ENCODE assay signal across 8 cellular contexts in genomic region chr7:107180378-107180777, GRCh38. TPM values are rescaled to one million over a fixed set of nuclear protein-coding genes. Genes with fewer than 3 reads are reported as not detected.
DNase-seq lines count a peak whose midpoint lies in the region; ATAC-seq and FAIRE-seq lines count a peak whose summit lies in the region.

No MANE protein-coding gene starts in this region.

- DNase-seq in COLO668 (lab: John Stamatoyannopoulos, UW; ENCODE audit: unreplicated experiment): peak; percentile 27
- DNase-seq in NCI-H69 (lab: John Stamatoyannopoulos, UW): peak; percentile 71
- no peak for DNase-seq in activated naive CD8-positive, alpha-beta T cell treated with anti-CD3 and anti-CD28 coated beads, Interleukin-2, amount 10 ng/mL, durations not matched to agents 7 days and 5 days
- DNase-seq in memory B cell (ENCODE audit: low spot score in 2 of 2): no peak
- peak; percentile 84 for DNase-seq in stimulated activated naive CD8-positive, alpha-beta T cell treated with anti-CD3 and anti-CD28 coated beads, Interleukin-15, Interleukin-2, amounts not matched to agents 100 U/mL and 50 U/mL, for 24 hours
- DNase-seq in foreskin melanocyte: no peak
- no peak for DNase-seq in GM19239 (ENCODE audit: insufficient read length, low spot score)

- peaks cover 16% of the 10 kb centered on the region for H3K36me3 Mint-ChIP-seq in activated naive CD8-positive, alpha-beta T cell treated with anti-CD3 and anti-CD28 coated beads, Interleukin-2, amount 10 ng/mL, durations not matched to agents 7 days and 5 days
- peaks cover 22% of the 10 kb centered on the region for H3K36me3 Mint-ChIP-seq in memory B cell

- ATAC-seq in activated naive CD8-positive, alpha-beta T cell treated with anti-CD3 and anti-CD28 coated beads, Interleukin-2, amount 10 ng/mL, durations not matched to agents 7 days and 5 days (ENCODE audit: low read depth): peak; percentile 47
- no peak for ATAC-seq in memory B cell (ENCODE audit: low read depth)
- ATAC-seq in stimulated activated naive CD8-positive, alpha-beta T cell treated with anti-CD3 and anti-CD28 coated beads, Interleukin-15, Interleukin-2, amounts not matched to agents 100 U/mL and 50 U/mL, for 24 hours: peak; percentile 86
- ATAC-seq in GM21737 (IDR thresholded peaks at IDR 0.05; ENCODE audit: unreplicated experiment): no peak

- FAIRE-seq in GM19239 (lab: Jason Lieb, UNC): no peak

- H3K9me3 Mint-ChIP-seq in activated naive CD8-positive, alpha-beta T cell treated with anti-CD3 and anti-CD28 coated beads, Interleukin-2, amount 10 ng/mL, durations not matched to agents 7 days and 5 days: no peaks in the 10 kb centered on the region
- H3K9me3 Mint-ChIP-seq in memory B cell: no peaks in the 10 kb centered on the region

- peaks cover 15% of the 10 kb centered on the region for H3K4me1 Mint-ChIP-seq in activated naive CD8-positive, alpha-beta T cell treated with anti-CD3 and anti-CD28 coated beads, Interleukin-2, amount 10 ng/mL, durations not matched to agents 7 days and 5 days
- peaks cover 20% of the 10 kb centered on the region for H3K4me1 Mint-ChIP-seq in memory B cell

- POLR2A ChIA-PET in activated naive CD8-positive, alpha-beta T cell treated with anti-CD3 and anti-CD28 coated beads, Interleukin-2, amount 10 ng/mL, durations not matched to agents 7 days and 5 days (lab: Charles Lee): interaction anchor here (1.2 kb wide), 1 partner anchor 12 kb away, joined by 6 read pairs; the partner anchor contains the start of gene HBP1

- H3K27me3 Mint-ChIP-seq in activated naive CD8-positive, alpha-beta T cell treated with anti-CD3 and anti-CD28 coated beads, Interleukin-2, amount 10 ng/mL, durations not matched to agents 7 days and 5 days: no peaks in the 10 kb centered on the region
- H3K27me3 Mint-ChIP-seq in memory B cell: no peaks in the 10 kb centered on the region

- H3K27ac Mint-ChIP-seq in activated naive CD8-positive, alpha-beta T cell treated with anti-CD3 and anti-CD28 coated beads, Interleukin-2, amount 10 ng/mL, durations not matched to agents 7 days and 5 days: peak overlapping the region; percentile 2
- peak overlapping the region; percentile 43 for H3K27ac Mint-ChIP-seq in memory B cell

- H3K4me3 Mint-ChIP-seq in activated naive CD8-positive, alpha-beta T cell treated with anti-CD3 and anti-CD28 coated beads, Interleukin-2, amount 10 ng/mL, durations not matched to agents 7 days and 5 days: no peak overlapping the region
- H3K4me3 Mint-ChIP-seq in memory B cell: no peak overlapping the region

RNA-seq across cellular contexts. Expression of gene HBP1, which starts 11.6 kb away (rescaled TPM):
- total RNA-seq in activated naive CD8-positive, alpha-beta T cell treated with anti-CD3 and anti-CD28 coated beads, Interleukin-2, amount 10 ng/mL, durations not matched to agents 7 days and 5 days: 10 to 100 TPM; 56.4 to 58.3 TPM

Comparison
In these comparisons a context has a peak if more than half of its experiments do, and no peak if none do; other contexts are left out.
1. DNase-seq: peak in COLO668 (single experiment), NCI-H69 (single experiment) and stimulated activated naive CD8-positive, alpha-beta T cell treated with anti-CD3 and anti-CD28 coated beads, Interleukin-15, Interleukin-2, amounts not matched to agents 100 U/mL and 50 U/mL, for 24 hours (single experiment); none in activated naive CD8-positive, alpha-beta T cell treated with anti-CD3 and anti-CD28 coated beads, Interleukin-2, amount 10 ng/mL, durations not matched to agents 7 days and 5 days (single experiment), memory B cell (0 of 2), foreskin melanocyte (single experiment) and GM19239 (single experiment).
2. ATAC-seq: peak in activated naive CD8-positive, alpha-beta T cell treated with anti-CD3 and anti-CD28 coated beads, Interleukin-2, amount 10 ng/mL, durations not matched to agents 7 days and 5 days (single experiment) and stimulated activated naive CD8-positive, alpha-beta T cell treated with anti-CD3 and anti-CD28 coated beads, Interleukin-15, Interleukin-2, amounts not matched to agents 100 U/mL and 50 U/mL, for 24 hours (single experiment); none in memory B cell (single experiment) and GM21737 (single experiment).